ENCODE assay signal across 1 cellular context in genomic region chr12:46380881-46381280, GRCh38.
TF ChIP-seq lines count a peak whose summit lies in the region.

No MANE protein-coding gene starts in this region.

TF ChIP-seq in H1, 55 proteins besides CTCF, POLR2A, EP300 and RAD21:
- no peak for TF ChIP-seq HDAC6 (IDR thresholded peaks at IDR 0.05; ENCODE audit: low read depth, low read length)
- TF ChIP-seq KDM4A (IDR thresholded peaks at IDR 0.05; ENCODE audit: low read depth, low read length, severe bottlenecking), result no peak
- TF ChIP-seq TBP (IDR thresholded peaks at IDR 0.05; ENCODE audit: low read depth, low read length), result no peak
- no peak for TF ChIP-seq RBBP5 (IDR thresholded peaks at IDR 0.05; ENCODE audit: borderline replicate concordance, low read depth, low read length)
- no peak for TF ChIP-seq FOSL1 (IDR thresholded peaks at IDR 0.05; ENCODE audit: insufficient read depth, low read depth, low read length)
- no peak for TF ChIP-seq SUZ12 (IDR thresholded peaks at IDR 0.05; ENCODE audit: low read length)
- no peak for TF ChIP-seq SP1 (IDR thresholded peaks at IDR 0.05; ENCODE audit: low read depth, low read length)
- TF ChIP-seq KDM1A (IDR thresholded peaks at IDR 0.05; ENCODE audit: borderline replicate concordance, low read length), result no peak
- TF ChIP-seq SAP30 (IDR thresholded peaks at IDR 0.05; ENCODE audit: insufficient read depth, insufficient replicate concordance, low read length), result no peak
- no peak for TF ChIP-seq ASH2L (IDR thresholded peaks at IDR 0.05; ENCODE audit: low read length)
- no peak for TF ChIP-seq CHD2 (IDR thresholded peaks at IDR 0.05; ENCODE audit: low read length)
- no peak for TF ChIP-seq CHD1 (IDR thresholded peaks at IDR 0.05; ENCODE audit: low read depth, low read length)
- no peak for TF ChIP-seq GTF2F1 (IDR thresholded peaks at IDR 0.05; ENCODE audit: borderline replicate concordance, low read depth, low read length)
- TF ChIP-seq BRCA1 (IDR thresholded peaks at IDR 0.05; ENCODE audit: low read depth, low read length), result no peak
- TF ChIP-seq E2F6 (IDR thresholded peaks at IDR 0.05), result no peak
- no peak for TF ChIP-seq ATF2 (IDR thresholded peaks at IDR 0.05; ENCODE audit: low read length)
- no peak for TF ChIP-seq CEBPB (IDR thresholded peaks at IDR 0.05; ENCODE audit: low read depth, low read length)
- TF ChIP-seq TCF12 (IDR thresholded peaks at IDR 0.05; ENCODE audit: low read depth, low read length), result no peak
- TF ChIP-seq CBX8 (IDR thresholded peaks at IDR 0.05; ENCODE audit: borderline replicate concordance, low read depth, low read length), result no peak
